Comparison of ENCODE assay signal across 14 cellular contexts in the genomic region with DNA sequence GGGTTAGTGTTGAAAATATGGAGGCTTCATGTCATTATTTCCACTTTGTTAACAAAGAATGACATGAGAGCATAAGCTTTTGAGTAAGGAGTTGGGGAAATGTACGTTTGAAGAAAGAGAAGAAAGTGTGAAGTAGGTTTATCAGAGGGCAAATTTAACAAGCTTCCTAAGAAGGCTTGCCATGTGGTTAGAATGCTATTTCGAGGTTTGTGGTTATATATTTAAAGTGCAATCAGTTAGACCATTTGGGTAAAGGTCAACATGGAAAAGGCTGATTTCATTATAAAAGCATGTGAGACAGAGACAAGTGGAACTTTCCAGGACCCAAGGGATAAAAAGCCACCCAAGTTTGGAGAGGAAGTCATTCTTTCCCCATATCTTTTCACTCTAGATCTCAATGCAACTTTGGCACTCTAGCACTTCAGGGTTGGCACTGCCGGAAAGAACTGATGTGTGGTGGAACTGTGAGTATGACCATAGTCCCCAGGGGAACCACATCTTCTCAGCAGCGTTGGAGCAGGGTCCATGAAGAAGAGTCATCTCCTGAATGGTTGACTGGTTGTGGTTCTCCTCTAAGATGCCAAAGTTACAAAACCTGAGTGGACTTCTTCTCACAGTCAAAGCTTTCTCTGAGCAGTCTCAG.
A peak's percentile ranks its signal among the peaks of the same experiment; 100 is the strongest.
DNase-seq lines count a peak whose midpoint lies in the region; ATAC-seq, FAIRE-seq and TF ChIP-seq lines count a peak whose summit lies in the region.
"Had no signal": no experiment of that assay in that cellular context is flagged by ENCODE, and none has a peak within 500 bp of the region (broad histone marks: within the 10 kb centered on the region; RNA-seq: fewer than 3 reads in every experiment).

No MANE protein-coding gene starts in this region.

- no peak for DNase-seq in CD4-positive, alpha-beta T cell
- DNase-seq in NOMO-1 treated with DMSO at 0.1 percent for 48 hours (lab: John Stamatoyannopoulos, UW; ENCODE audit: unreplicated experiment) = peak; percentile 81
- no peak for DNase-seq in endothelial cell of umbilical vein (ENCODE audit: low read depth, low spot score)
- DNase-seq in dorsolateral prefrontal cortex = no peak
- no peak for DNase-seq in ecto neural progenitor cell (ENCODE audit: low spot score)
- no peak for DNase-seq in NCI-H446 (lab: John Stamatoyannopoulos, UW)
- no peak for DNase-seq in thyroid gland
- DNase-seq: Caco-2, glutamatergic neuron, mucosa of descending colon, NCI-H1105, Peyer's patch, transverse colon had no signal

- peaks cover 72% of the 10 kb centered on the region for H3K4me1 Mint-ChIP-seq in CD4-positive, alpha-beta T cell (ENCODE audit: low read depth)

- H3K4me3 Mint-ChIP-seq in CD4-positive, alpha-beta T cell = no peak overlapping the region

- no peaks in the 10 kb centered on the region for H3K79me2 ChIP-seq in endothelial cell of umbilical vein (ENCODE audit: control insufficient read depth, insufficient read depth, low read length)

- H3K36me3 ChIP-seq in endothelial cell of umbilical vein (ENCODE audit: control insufficient read depth in 2 of 2, extremely low read depth in 1 of 2, insufficient read depth in 2 of 2, low read length in 2 of 2) (no peaks in the 10 kb centered on the region), thyroid gland (no peaks in the 10 kb centered on the region)
- H3K36me3 ChIP-seq: Peyer's patch, transverse colon had no signal

- H3K27me3 Mint-ChIP-seq in CD4-positive, alpha-beta T cell = no peaks in the 10 kb centered on the region

- peak; percentile 37 for FAIRE-seq in endothelial cell of umbilical vein (lab: Jason Lieb, UNC)

- TF ChIP-seq POLR2A in endothelial cell of umbilical vein (IDR thresholded peaks at IDR 0.05; ENCODE audit: low read depth, low read length) (no peak), thyroid gland (IDR thresholded peaks at IDR 0.05) (no peak)

- H3K4me3 ChIP-seq in endothelial cell of umbilical vein (replicated peaks in 1 of 3; ENCODE audit: insufficient read depth in 1 of 3, low read depth in 1 of 3, low read length in 3 of 3) (no peak overlapping the region), dorsolateral prefrontal cortex (no peak overlapping the region), thyroid gland (replicated peaks in 1 of 3) (no peak overlapping the region)
- H3K4me3 ChIP-seq: mucosa of descending colon, Peyer's patch, transverse colon had no signal

- dilution Hi-C loops in endothelial cell of umbilical vein (cut with MboI; ENCODE audit: extremely low pct_ligation_motif_present, low sequenced_read_pairs) = no loop called here

- CTCF ChIA-PET in CD4-positive, alpha-beta T cell (lab: Charles Lee) = no interaction called here
- CTCF ChIA-PET in endothelial cell of umbilical vein (lab: Charles Lee) = no interaction called here

- no peak overlapping the region for H3K9ac ChIP-seq in endothelial cell of umbilical vein (replicated peaks; ENCODE audit: extremely low read depth, insufficient read depth, low read length)

- H4K20me1 ChIP-seq in endothelial cell of umbilical vein (replicated peaks; ENCODE audit: control insufficient read depth, extremely low read depth, insufficient read depth, low read length) = no peaks in the 10 kb centered on the region

- POLR2A ChIA-PET in CD4-positive, alpha-beta T cell (lab: Charles Lee) = interaction anchor here (0.7 kb wide), 1 partner anchor 12 kb away, joined by 3 read pairs; no protein-coding TSS in a partner anchor
- POLR2A ChIA-PET in endothelial cell of umbilical vein (lab: Charles Lee) = no interaction called here

- H3K36me3 Mint-ChIP-seq in CD4-positive, alpha-beta T cell (ENCODE audit: low read depth) = no peaks in the 10 kb centered on the region

- BruUV-seq in endothelial cell of umbilical vein (replicated peaks; lab: Mats Ljungman, UMichigan) = no TSS peak

- H3K27ac ChIP-seq in CD4-positive, alpha-beta T cell (ENCODE audit: low read depth, low read length) = no peak overlapping the region
- H3K27ac ChIP-seq in endothelial cell of umbilical vein (ENCODE audit: insufficient read depth, low read depth, low read length) = no peak overlapping the region
- H3K27ac ChIP-seq in dorsolateral prefrontal cortex = no peak overlapping the region
- H3K27ac ChIP-seq in thyroid gland = no peak overlapping the region
- H3K27ac ChIP-seq: Peyer's patch, transverse colon had no signal

- 62 to 87% methylated on average over 2 to 4 of the region's 4 CpGs for WGBS in thyroid gland, 2 donors

- H3K27me3 ChIP-seq in CD4-positive, alpha-beta T cell (ENCODE audit: control insufficient read depth, insufficient read depth, low read length) = no peaks in the 10 kb centered on the region
- H3K27me3 ChIP-seq in endothelial cell of umbilical vein (ENCODE audit: control insufficient read depth in 2 of 2, insufficient read depth in 2 of 2, low read length in 2 of 2) (peaks cover 0 to 5% of the 10 kb centered on the region in 2 experiments), dorsolateral prefrontal cortex (peaks cover 0 to 63% (median 11%) of the 10 kb centered on the region in 45 donors), thyroid gland (no peaks in the 10 kb centered on the region)
- H3K27me3 ChIP-seq: Peyer's patch, transverse colon had no signal

- TF ChIP-seq CTCF in CD4-positive, alpha-beta T cell (IDR thresholded peaks at IDR 0.05) = no peak
- TF ChIP-seq CTCF in endothelial cell of umbilical vein (IDR thresholded peaks at IDR 0.05; ENCODE audit: extremely low read depth in 1 of 2, insufficient read depth in 1 of 2, low read depth in 1 of 2, low read length in 2 of 2) = no peak
- no peak for TF ChIP-seq CTCF in dorsolateral prefrontal cortex (IDR thresholded peaks at IDR 0.05 in 54 of 56, conservative IDR thresholded peaks at IDR 0.05 in 2 of 56; ENCODE audit: low read depth in 1 of 56, partially characterized antibody in 56 of 56)
- no peak for TF ChIP-seq CTCF in thyroid gland (IDR thresholded peaks at IDR 0.05)

- H3K4me2 ChIP-seq in endothelial cell of umbilical vein (ENCODE audit: insufficient read depth, low read length) = no peak overlapping the region

- intact Hi-C loops in CD4-positive, alpha-beta T cell (cut with DNase I, micrococcal nuclease) = no loop called here
- intact Hi-C loops in endothelial cell of umbilical vein (cut with micrococcal nuclease) (no loop called here), dorsolateral prefrontal cortex (cut with DNase I) (no loop called here), thyroid gland (cut with DNase I) (no loop called here)

- H3K9me1 ChIP-seq in endothelial cell of umbilical vein (replicated peaks; ENCODE audit: control insufficient read depth, extremely low read depth, insufficient read depth, low read length) = no peaks in the 10 kb centered on the region

- no peaks in the 10 kb centered on the region for H3K9me3 ChIP-seq in CD4-positive, alpha-beta T cell (ENCODE audit: control insufficient read depth, low read length)
- H3K9me3 ChIP-seq in endothelial cell of umbilical vein (replicated peaks; ENCODE audit: control insufficient read depth, insufficient read depth, low read length) (no peaks in the 10 kb centered on the region), thyroid gland (no peaks in the 10 kb centered on the region)
- H3K9me3 ChIP-seq: Caco-2, mucosa of descending colon, Peyer's patch, transverse colon had no signal

- H3K4me1 ChIP-seq in endothelial cell of umbilical vein (ENCODE audit: control insufficient read depth, extremely low read depth, insufficient read depth, low read length) = no peaks in the 10 kb centered on the region
- no peaks in the 10 kb centered on the region for H3K4me1 ChIP-seq in thyroid gland
- H3K4me1 ChIP-seq: Caco-2, Peyer's patch had no signal

- ATAC-seq in CD4-positive, alpha-beta T cell (ENCODE audit: poor library complexity) = no peak
- peak; percentile 86 for ATAC-seq in GM19452 (IDR thresholded peaks at IDR 0.05; ENCODE audit: unreplicated experiment)
- ATAC-seq: mucosa of descending colon had no signal

- no peak overlapping the region for H2AFZ ChIP-seq in endothelial cell of umbilical vein (ENCODE audit: low read depth, low read length)

- peaks cover 2% of the 10 kb centered on the region for H3K9me3 Mint-ChIP-seq in CD4-positive, alpha-beta T cell

- peak overlapping the region; percentile 79 for H3K27ac Mint-ChIP-seq in CD4-positive, alpha-beta T cell

TF ChIP-seq in endothelial cell of umbilical vein, 7 proteins besides CTCF, POLR2A, EP300 and RAD21:
- TF ChIP-seq, protein P1, sequence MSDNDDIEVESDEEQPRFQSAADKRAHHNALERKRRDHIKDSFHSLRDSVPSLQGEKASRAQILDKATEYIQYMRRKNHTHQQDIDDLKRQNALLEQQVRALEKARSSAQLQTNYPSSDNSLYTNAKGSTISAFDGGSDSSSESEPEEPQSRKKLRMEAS (IDR thresholded peaks at IDR 0.05; ENCODE audit: insufficient read depth, insufficient read length) = no peak
- no peak for TF ChIP-seq EZH2 (IDR thresholded peaks at IDR 0.05; ENCODE audit: borderline replicate concordance, low read depth, low read length, severe bottlenecking)
- TF ChIP-seq FOS (IDR thresholded peaks at IDR 0.05; ENCODE audit: borderline replicate concordance, insufficient read depth, low read length) = no peak
- no peak for TF ChIP-seq GATA2 (IDR thresholded peaks at IDR 0.05; ENCODE audit: insufficient read depth, insufficient read length, low read depth, low read length)
- no peak for TF ChIP-seq MYC (IDR thresholded peaks at IDR 0.05; ENCODE audit: low read depth, low read length)
- no peak for TF ChIP-seq POLR2AphosphoS5 (IDR thresholded peaks at IDR 0.05; ENCODE audit: insufficient read depth, low read depth, low read length)
- no peak for TF ChIP-seq JUN (IDR thresholded peaks at IDR 0.05; ENCODE audit: borderline replicate concordance, insufficient read depth, insufficient read length, low read depth)
